Comparison of ENCODE assay signal across 14 cellular contexts in genomic region chr14:71309756-71310155, GRCh38. TPM values are rescaled to one million over a fixed set of nuclear protein-coding genes. Genes with fewer than 3 reads are reported as not detected.
DNase-seq lines count a peak whose midpoint lies in the region; ATAC-seq and TF ChIP-seq lines count a peak whose summit lies in the region.
"Had no signal": no experiment of that assay in that cellular context is flagged by ENCODE, and none has a peak within 500 bp of the region (broad histone marks: within the 10 kb centered on the region; RNA-seq: fewer than 3 reads in every experiment).

No MANE protein-coding gene starts in this region.

- H3K4me3 ChIP-seq in choroid plexus epithelial cell (ENCODE audit: low read depth, low read length) (no peak overlapping the region), mucosa of descending colon (no peak overlapping the region)
- H3K4me3 ChIP-seq: K562 had no signal

- DNase-seq in ELR (ENCODE audit: low read depth) (peak; percentile 18), choroid plexus epithelial cell (ENCODE audit: low read depth) (peak; percentile 14), mucosa of descending colon (no peak)
- DNase-seq in stimulated activated CD4-positive, alpha-beta T cell treated with anti-CD3 and anti-CD28 coated beads, Interleukin-12 subunit alpha, Interleukin-12 subunit beta, amount 100 ng/mL, for 4 hours, result no peak
- DNase-seq: activated CD8-positive, alpha-beta memory T cell treated with anti-CD3 and anti-CD28 coated beads, Interleukin-2, amount 50 U/mL, for 48 hours; CD4-positive, CD25-positive, alpha-beta regulatory T cell; central memory CD4-positive, alpha-beta T cell; EL; NCI-H1417 treated with DMSO at 0.1 percent for 48 hours had no signal

- no peaks in the 10 kb centered on the region for H3K9me3 ChIP-seq in mucosa of descending colon

- intact Hi-C loops in mucosa of descending colon (cut with DNase I, micrococcal nuclease), result loop anchor here in 1 of 2 donors (10.0 kb wide), 1 partner anchor 155 kb away; no protein-coding TSS in a partner anchor

- no peaks in the 10 kb centered on the region for H3K4me1 ChIP-seq in mucosa of descending colon (ENCODE audit: low read depth)

- ATAC-seq in mucosa of descending colon, result peak; percentile 54
- no peak for ATAC-seq in HG02610 (IDR thresholded peaks at IDR 0.05; ENCODE audit: unreplicated experiment)
- no peak for ATAC-seq in HG03354 (IDR thresholded peaks at IDR 0.05; ENCODE audit: poor library complexity, severe bottlenecking, unreplicated experiment)
- no peak for ATAC-seq in GM21717 (IDR thresholded peaks at IDR 0.05; ENCODE audit: unreplicated experiment)
- ATAC-seq: K562 had no signal

- H3K36me3 ChIP-seq in mucosa of descending colon (ENCODE audit: low read depth), result no peaks in the 10 kb centered on the region

- TF ChIP-seq CTCF in LNCAP (IDR thresholded peaks at IDR 0.05) (peak; percentile 13; the same call in 1 of the 2 replicates), choroid plexus epithelial cell (conservative IDR thresholded peaks at IDR 0.05; ENCODE audit: low read depth, low read length) (peak; percentile 33), mucosa of descending colon (IDR thresholded peaks at IDR 0.05) (no peak)

RNA-seq across cellular contexts. Expression of gene SIPA1L1, which starts 10.5 kb away (rescaled TPM):
- 10 to 100 TPM; 56.6 to 65.3 (median 59.9) TPM for total RNA-seq in mucosa of descending colon

Comparison
In these comparisons a context has a peak if more than half of its experiments do, and no peak if none do; other contexts are left out.
1. DNase-seq: peak in ELR (single experiment) and choroid plexus epithelial cell (single experiment); none in mucosa of descending colon (0 of 3) and stimulated activated CD4-positive, alpha-beta T cell treated with anti-CD3 and anti-CD28 coated beads, Interleukin-12 subunit alpha, Interleukin-12 subunit beta, amount 100 ng/mL, for 4 hours (single experiment).